9 cellular contexts compared by ENCODE assay signal in the genomic region with DNA sequence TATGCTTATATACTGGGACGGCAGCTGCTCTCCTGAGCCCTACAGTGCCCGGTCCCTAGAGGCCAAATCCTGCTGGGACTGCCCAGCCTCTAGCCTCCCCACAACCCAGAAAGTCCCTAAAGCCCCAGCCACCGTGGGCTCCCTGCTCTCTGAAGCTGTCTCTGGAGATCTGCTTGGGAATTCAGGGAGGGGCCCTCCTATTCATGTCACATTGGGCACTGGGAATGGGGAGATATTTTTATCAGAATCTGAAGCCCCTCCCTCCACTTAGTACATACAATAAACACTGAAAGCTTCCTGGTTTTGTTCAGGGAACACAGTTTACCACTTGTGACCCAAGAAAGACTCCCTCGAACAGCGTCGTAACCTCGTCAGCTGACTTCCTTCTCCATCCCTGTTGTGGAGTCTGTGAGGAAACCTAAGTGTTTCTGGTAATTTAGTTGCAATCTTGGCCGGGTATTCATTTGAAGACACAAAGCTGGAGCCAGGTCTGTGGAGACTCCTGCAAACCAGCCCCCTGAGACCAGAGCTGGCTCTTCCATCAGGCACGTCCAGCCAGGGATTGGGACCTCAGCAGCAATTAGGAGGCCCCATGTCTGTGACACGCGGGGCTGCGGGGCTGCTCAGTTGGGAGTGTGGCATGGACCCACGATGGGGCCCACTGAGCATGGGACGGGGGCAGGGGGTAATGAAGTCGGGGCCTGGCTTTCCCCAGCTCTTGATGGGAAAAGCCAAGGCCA. TPM values are rescaled to one million over a fixed set of nuclear protein-coding genes. Genes with fewer than 3 reads are reported as not detected.
DNase-seq lines count a peak whose midpoint lies in the region; ATAC-seq lines count a peak whose summit lies in the region.
"Had no signal": no experiment of that assay in that cellular context is flagged by ENCODE, and none has a peak within 500 bp of the region (broad histone marks: within the 10 kb centered on the region; RNA-seq: fewer than 3 reads in every experiment).

No MANE protein-coding gene starts in this region.

- H3K79me2 ChIP-seq in trophoblast cell (ENCODE audit: control insufficient read depth, insufficient read depth, low read length, poor library complexity): peaks cover 7% of the 10 kb centered on the region

- H3K4me1 Mint-ChIP-seq in T-helper 17 cell: peaks cover 42% of the 10 kb centered on the region

- H3K9ac ChIP-seq in trophoblast cell (ENCODE audit: low read length): no peak overlapping the region

- peak overlapping the region; percentile 80 for H2BK5ac ChIP-seq in trophoblast cell (ENCODE audit: low read depth, low read length, poor library complexity)

- H3K27me3 ChIP-seq in trophoblast cell (ENCODE audit: insufficient read depth, low read length): no peaks in the 10 kb centered on the region

- H2BK120ac ChIP-seq in trophoblast cell (ENCODE audit: insufficient read depth, low read length, poor library complexity): peak overlapping the region; percentile 80

- H3K4me1 ChIP-seq in trophoblast cell (ENCODE audit: control insufficient read depth in 1 of 2, insufficient read depth in 2 of 2, low read length in 2 of 2): peaks cover 41 to 54% of the 10 kb centered on the region in 2 experiments

- peak overlapping the region; percentile 48 for H2AFZ ChIP-seq in trophoblast cell (ENCODE audit: insufficient read depth, low read length, poor library complexity)

- H3K23ac ChIP-seq in trophoblast cell (ENCODE audit: low read length): no peak overlapping the region

- H3K79me1 ChIP-seq in trophoblast cell (ENCODE audit: low read length): peaks cover 31% of the 10 kb centered on the region

- H4K8ac ChIP-seq in trophoblast cell (ENCODE audit: low read depth, low read length): peak overlapping the region; percentile 41

- H3K4me3 Mint-ChIP-seq in T-helper 17 cell: peak overlapping the region; percentile 41

- H2AK5ac ChIP-seq in trophoblast cell (ENCODE audit: low read length): peak overlapping the region; percentile 51

- ATAC-seq in T-helper 17 cell (no peak), GM18907 (IDR thresholded peaks at IDR 0.05; ENCODE audit: unreplicated experiment) (no peak)

- WGBS in trophoblast cell (ENCODE audit: extremely low coverage, insufficient coverage, insufficient read length): no CpG with 5 or more reads among the region's 15 CpGs

- peak overlapping the region; percentile 86 for H3K27ac ChIP-seq in trophoblast cell (ENCODE audit: low read depth, low read length)

- H3K14ac ChIP-seq in trophoblast cell (ENCODE audit: low read length): peak overlapping the region; percentile 51

- DNase-seq in COLO829 (ENCODE audit: low spot score) (peak; percentile 14), T-helper 17 cell (no peak), foreskin melanocyte (peak; percentile 65), trophoblast cell (peak in 1 of 2 donors; percentile 27), NCI-H226 (no peak), NCI-H128 (lab: John Stamatoyannopoulos, UW; ENCODE audit: unreplicated experiment) (no peak), NCI-H345 treated with DMSO at 0.1 percent for 48 hours (lab: John Stamatoyannopoulos, UW; ENCODE audit: unreplicated experiment) (no peak)
- DNase-seq: T1000 had no signal

- H2BK12ac ChIP-seq in trophoblast cell (ENCODE audit: low read length): peak overlapping the region; percentile 61

- peak overlapping the region; percentile 95 for H3K27ac Mint-ChIP-seq in T-helper 17 cell

- peaks cover 4% of the 10 kb centered on the region for H3K36me3 Mint-ChIP-seq in T-helper 17 cell (ENCODE audit: low read depth)

- no peak overlapping the region for H3K4me3 ChIP-seq in trophoblast cell (ENCODE audit: low read depth, low read length)

- H3K18ac ChIP-seq in trophoblast cell (ENCODE audit: low read length): peak overlapping the region; percentile 47

- H3K27me3 Mint-ChIP-seq in T-helper 17 cell: no peaks in the 10 kb centered on the region

- H3K9me3 ChIP-seq in T-helper 17 cell (ENCODE audit: control insufficient read depth, low read length, poor library complexity, severe bottlenecking) (no peaks in the 10 kb centered on the region), trophoblast cell (ENCODE audit: insufficient read depth, low read depth, low read length) (no peaks in the 10 kb centered on the region)

- no peak overlapping the region for H4K12ac ChIP-seq in trophoblast cell (ENCODE audit: low read depth, low read length)

- peak overlapping the region; percentile 9 for H3K4me2 ChIP-seq in trophoblast cell (ENCODE audit: low read length)

- H4K91ac ChIP-seq in trophoblast cell (ENCODE audit: low read depth, low read length): peak overlapping the region; percentile 82

- H3K36me3 ChIP-seq in trophoblast cell (ENCODE audit: control insufficient read depth in 1 of 2, insufficient read depth in 2 of 2, low read length in 2 of 2): peaks cover 30 to 41% of the 10 kb centered on the region in 2 experiments

- peak overlapping the region; percentile 55 for H3K4ac ChIP-seq in trophoblast cell (ENCODE audit: low read depth, low read length)

RNA-seq across cellular contexts. Expression of a gene that starts 38.5 kb away (rescaled TPM):
- total RNA-seq in T-helper 17 cell: 10 to 100 TPM; 47.5 to 54.9 TPM
- 23.9 and 26.5 TPM in 2 replicates for polyA plus RNA-seq in trophoblast cell (2013)

RNA-seq across cellular contexts. Expression of a gene that starts 57.1 kb away (rescaled TPM):
- 100 to 1,000 TPM; 119 to 197 TPM for total RNA-seq in T-helper 17 cell
- polyA plus RNA-seq in trophoblast cell (2013): 33.2 and 33.8 TPM in 2 replicates

Comparison
In these comparisons a context has a peak if more than half of its experiments do, and no peak if none do; other contexts are left out.
1. DNase-seq: peak in COLO829 (single experiment) and foreskin melanocyte (single experiment); none in T-helper 17 cell (0 of 3), NCI-H226 (single experiment), NCI-H128 (single experiment) and NCI-H345 treated with DMSO at 0.1 percent for 48 hours (single experiment).